Comparison of ENCODE assay signal across 10 cellular contexts in genomic region chr2:219247678-219248642, GRCh38. TPM values are rescaled to one million over a fixed set of nuclear protein-coding genes. Genes with fewer than 3 reads are reported as not detected.
DNase-seq lines count a peak whose midpoint lies in the region; ATAC-seq, FAIRE-seq and TF ChIP-seq lines count a peak whose summit lies in the region.
"Had no signal": no experiment of that assay in that cellular context is flagged by ENCODE, and none has a peak within 500 bp of the region (broad histone marks: within the 10 kb centered on the region; RNA-seq: fewer than 3 reads in every experiment).

No MANE protein-coding gene starts in this region.

- H4K91ac ChIP-seq in trophoblast cell (ENCODE audit: low read depth, low read length): no peak overlapping the region

- H2AK5ac ChIP-seq in trophoblast cell (ENCODE audit: low read length): no peak overlapping the region

- peak overlapping the region in 9 of 11 experiments; percentile 17 to 95 (median 67); a peak in 14 of 22 replicates for H3K27ac ChIP-seq in BLaER1 treated with 17β-estradiol and CSF1 and Interleukin-3, amounts not matched to agents 10 nM and 100 nM
- H3K27ac ChIP-seq in SU-DHL-6 (ENCODE audit: low read depth, low read length): peak overlapping the region; percentile 32; the same call in 1 of the 2 replicates
- peak overlapping the region; percentile 96 to 99 for H3K27ac ChIP-seq in ascending aorta
- no peak overlapping the region for H3K27ac ChIP-seq in trophoblast cell (ENCODE audit: low read depth, low read length)
- peak overlapping the region in 1 of 2 donors; percentile 92 for H3K27ac ChIP-seq in coronary artery

- H3K27me3 ChIP-seq in BLaER1 treated with 17β-estradiol and CSF1 and Interleukin-3, amounts not matched to agents 10 nM and 100 nM: peaks cover 0 to 13% (median 9%) of the 10 kb centered on the region in 11 experiments; a peak in 10 of 22 replicates
- no peaks in the 10 kb centered on the region for H3K27me3 ChIP-seq in SU-DHL-6 (ENCODE audit: low read length)
- no peaks in the 10 kb centered on the region for H3K27me3 ChIP-seq in ascending aorta
- H3K27me3 ChIP-seq in trophoblast cell (ENCODE audit: insufficient read depth, low read length): peaks cover 18% of the 10 kb centered on the region

- H3K4me3 ChIP-seq in BLaER1 treated with 17β-estradiol and CSF1 and Interleukin-3, amounts not matched to agents 10 nM and 100 nM: peak overlapping the region in 4 of 10 experiments; percentile 6 to 93 (median 36); a peak in 5 of 20 replicates
- H3K4me3 ChIP-seq in SU-DHL-6 (ENCODE audit: insufficient read depth, low read length, poor library complexity, severe bottlenecking) (no peak overlapping the region), ascending aorta (peak overlapping the region in 1 of 2 donors; percentile 46), trophoblast cell (ENCODE audit: low read depth, low read length) (no peak overlapping the region), coronary artery (no peak overlapping the region)

- no peak overlapping the region for H2BK12ac ChIP-seq in trophoblast cell (ENCODE audit: low read length)

- no peak for TF ChIP-seq POLR2A in GM12892 (IDR thresholded peaks at IDR 0.05; ENCODE audit: low read depth, low read length)

- no CpG with 5 or more reads among the region's 17 CpGs for WGBS in trophoblast cell (ENCODE audit: extremely low coverage, insufficient coverage, insufficient read length)

- H3K9me3 ChIP-seq in BLaER1 treated with 17β-estradiol and CSF1 and Interleukin-3, amounts not matched to agents 10 nM and 100 nM (replicated peaks in 1 of 11): no peaks in the 10 kb centered on the region
- H3K9me3 ChIP-seq in SU-DHL-6 (ENCODE audit: insufficient read depth, low read length): no peaks in the 10 kb centered on the region
- no peaks in the 10 kb centered on the region for H3K9me3 ChIP-seq in ascending aorta
- H3K9me3 ChIP-seq in trophoblast cell (ENCODE audit: insufficient read depth, low read depth, low read length): peaks cover 6% of the 10 kb centered on the region

- H3K9ac ChIP-seq in BLaER1 treated with 17β-estradiol and CSF1 and Interleukin-3, amounts not matched to agents 10 nM and 100 nM: peak overlapping the region in 4 of 11 experiments; percentile 10 to 70 (median 33); a peak in 4 of 22 replicates
- H3K9ac ChIP-seq in SU-DHL-6 (ENCODE audit: low read length) (no peak overlapping the region), trophoblast cell (ENCODE audit: low read length) (no peak overlapping the region)

- H4K20me1 ChIP-seq in BLaER1 treated with 17β-estradiol and CSF1 and Interleukin-3, amounts not matched to agents 10 nM and 100 nM: peaks cover 0 to 23% (median 0%) of the 10 kb centered on the region in 11 experiments; a peak in 2 of 22 replicates
- no peaks in the 10 kb centered on the region for H4K20me1 ChIP-seq in SU-DHL-6 (ENCODE audit: low read depth, low read length)

- no peak overlapping the region for H2BK120ac ChIP-seq in trophoblast cell (ENCODE audit: insufficient read depth, low read length, poor library complexity)

- H2AFZ ChIP-seq in SU-DHL-6 (ENCODE audit: low read depth, low read length, severe bottlenecking) (no peak overlapping the region), trophoblast cell (ENCODE audit: insufficient read depth, low read length, poor library complexity) (no peak overlapping the region)

- no peak overlapping the region for H3K23ac ChIP-seq in trophoblast cell (ENCODE audit: low read length)

- ATAC-seq in GM21528 (IDR thresholded peaks at IDR 0.05; ENCODE audit: low FRiP score, unreplicated experiment) (no peak), Right ventricle myocardium inferior (no peak)

- H3K36me3 ChIP-seq in BLaER1 treated with 17β-estradiol and CSF1 and Interleukin-3, amounts not matched to agents 10 nM and 100 nM: peaks cover 0 to 36% (median 14%) of the 10 kb centered on the region in 11 experiments; a peak in 9 of 22 replicates
- H3K36me3 ChIP-seq in SU-DHL-6 (ENCODE audit: low read length) (no peaks in the 10 kb centered on the region), ascending aorta (peaks cover 9 to 23% of the 10 kb centered on the region in 2 donors), trophoblast cell (ENCODE audit: control insufficient read depth in 1 of 2, insufficient read depth in 2 of 2, low read length in 2 of 2) (peaks cover 8 to 13% of the 10 kb centered on the region in 2 experiments)

- peaks cover 82 to 85% (median 84%) of the 10 kb centered on the region in 10 experiments for H3K4me1 ChIP-seq in BLaER1 treated with 17β-estradiol and CSF1 and Interleukin-3, amounts not matched to agents 10 nM and 100 nM
- H3K4me1 ChIP-seq in ascending aorta: peaks cover 24 to 65% of the 10 kb centered on the region in 2 donors
- H3K4me1 ChIP-seq in trophoblast cell (ENCODE audit: control insufficient read depth in 1 of 2, insufficient read depth in 2 of 2, low read length in 2 of 2): peaks cover 12 to 19% of the 10 kb centered on the region in 2 experiments

- no peak overlapping the region for H4K8ac ChIP-seq in trophoblast cell (ENCODE audit: low read depth, low read length)

- no peak for FAIRE-seq in GM12892 (lab: Jason Lieb, UNC)
- FAIRE-seq: G401.6 had no signal

- peaks cover 3% of the 10 kb centered on the region; the same call in 1 of the 2 replicates for H3F3A ChIP-seq in SU-DHL-6 (ENCODE audit: insufficient read depth)

- H3K4me2 ChIP-seq in BLaER1 treated with 17β-estradiol and CSF1 and Interleukin-3, amounts not matched to agents 10 nM and 100 nM: peak overlapping the region; percentile 91 to 100 (median 99)
- H3K4me2 ChIP-seq in SU-DHL-6 (ENCODE audit: low read depth, low read length, poor library complexity, severe bottlenecking) (no peak overlapping the region), trophoblast cell (ENCODE audit: low read length) (no peak overlapping the region)

- intact Hi-C loops in ascending aorta (cut with DNase I) (no loop called here), Right ventricle myocardium inferior (cut with DNase I) (no loop called here)

- no peak overlapping the region for H2BK5ac ChIP-seq in trophoblast cell (ENCODE audit: low read depth, low read length, poor library complexity)

- no peak overlapping the region for H3K4ac ChIP-seq in trophoblast cell (ENCODE audit: low read depth, low read length)

- H4K12ac ChIP-seq in trophoblast cell (ENCODE audit: low read depth, low read length): no peak overlapping the region

- peaks cover 9% of the 10 kb centered on the region for H3K79me1 ChIP-seq in trophoblast cell (ENCODE audit: low read length)

- no peak for TF ChIP-seq CTCF in SU-DHL-6 (IDR thresholded peaks at IDR 0.05; ENCODE audit: insufficient read depth, low read length, poor library complexity, severe bottlenecking)
- no peak for TF ChIP-seq CTCF in ascending aorta (IDR thresholded peaks at IDR 0.05)
- TF ChIP-seq CTCF in coronary artery (IDR thresholded peaks at IDR 0.05): no peak

- H3K9me2 ChIP-seq in SU-DHL-6 (replicated peaks; ENCODE audit: insufficient read depth, low read length): no peaks in the 10 kb centered on the region

- H3K79me2 ChIP-seq in SU-DHL-6 (ENCODE audit: insufficient read depth, low read length) (peaks cover 15% of the 10 kb centered on the region; the same call in 1 of the 2 replicates), trophoblast cell (ENCODE audit: control insufficient read depth, insufficient read depth, low read length, poor library complexity) (peaks cover 4% of the 10 kb centered on the region)

- H3K14ac ChIP-seq in trophoblast cell (ENCODE audit: low read length): no peak overlapping the region

- DNase-seq in ascending aorta (ENCODE audit: low spot score in 2 of 2) (no peak), trophoblast cell (peak; percentile 74 to 87), coronary artery (ENCODE audit: low spot score) (no peak), GM12892 (ENCODE audit: insufficient read length) (no peak), Right ventricle myocardium inferior (ENCODE audit: missing footprints) (no peak)

- no peak overlapping the region for H3K18ac ChIP-seq in trophoblast cell (ENCODE audit: low read length)

RNA-seq across cellular contexts. Expression of gene STK16, which starts 2.7 kb away (rescaled TPM):
- total RNA-seq in ascending aorta: 15.2 TPM
- 11.7 and 13.6 TPM in 2 replicates for polyA plus RNA-seq in trophoblast cell (2013)
- polyA plus RNA-seq in GM12892 (2012; ENCODE audit: missing spikeins): 35.8 TPM
- total RNA-seq in Right ventricle myocardium inferior: 17.1 TPM

RNA-seq across cellular contexts. Expression of gene GLB1L, which starts 2.7 kb away (rescaled TPM):
- 1.8 TPM for total RNA-seq in ascending aorta
- polyA plus RNA-seq in trophoblast cell (2013): 2.3 and 2.8 TPM in 2 replicates
- 2.0 TPM for polyA plus RNA-seq in GM12892 (2012; ENCODE audit: missing spikeins)
- total RNA-seq in Right ventricle myocardium inferior: 1.8 TPM

RNA-seq across cellular contexts. Expression of gene TUBA4B, which starts 5.1 kb away (rescaled TPM):
- total RNA-seq in ascending aorta (not detected), Right ventricle myocardium inferior (not detected)
- not detected in 2 replicates for polyA plus RNA-seq in trophoblast cell (2013)
- polyA plus RNA-seq in GM12892 (2012; ENCODE audit: missing spikeins): 0.53 TPM
- total RNA-seq: glomerular endothelial cell had no signal

RNA-seq across cellular contexts. Expression of gene TUBA4A, which starts 5.8 kb away (rescaled TPM):
- total RNA-seq in ascending aorta: 71.1 TPM
- polyA plus RNA-seq in trophoblast cell (2013): 6.6 and 6.9 TPM in 2 replicates
- polyA plus RNA-seq in GM12892 (2012; ENCODE audit: missing spikeins): 128 TPM
- total RNA-seq in Right ventricle myocardium inferior: 128 TPM

RNA-seq across cellular contexts. Expression of gene ANKZF1, which starts 18.4 kb away (rescaled TPM):
- total RNA-seq in ascending aorta: 53.1 TPM
- 36.3 and 38.3 TPM in 2 replicates for polyA plus RNA-seq in trophoblast cell (2013)
- polyA plus RNA-seq in GM12892 (2012; ENCODE audit: missing spikeins): 95.3 TPM
- total RNA-seq in Right ventricle myocardium inferior: 26.6 TPM

Comparison
In these comparisons a context has a peak if more than half of its experiments do, and no peak if none do; other contexts are left out.
1. H3K4me2 ChIP-seq: peak in BLaER1 treated with 17β-estradiol and CSF1 and Interleukin-3, amounts not matched to agents 10 nM and 100 nM (11 of 11); none in SU-DHL-6 (single experiment) and trophoblast cell (single experiment).
2. DNase-seq: peak in trophoblast cell (2 of 2); none in ascending aorta (0 of 2), coronary artery (single experiment), GM12892 (single experiment) and Right ventricle myocardium inferior (single experiment).